Comparison of ENCODE assay signal across 1 cellular context in genomic region chr15:101113114-101114005, GRCh38.
TF ChIP-seq lines count a peak whose summit lies in the region.

No MANE protein-coding gene starts in this region.

TF ChIP-seq in IMR-90, 13 proteins besides CTCF, POLR2A, EP300 and RAD21:
- TF ChIP-seq SMC3 (IDR thresholded peaks at IDR 0.05; ENCODE audit: low read depth, low read length) (no peak), MAFK (IDR thresholded peaks at IDR 0.05; ENCODE audit: low read depth, low read length) (no peak), RCOR1 (IDR thresholded peaks at IDR 0.05; ENCODE audit: insufficient replicate concordance, low read length) (no peak), FOS (IDR thresholded peaks at IDR 0.05; ENCODE audit: low read depth, low read length) (no peak), BHLHE40 (IDR thresholded peaks at IDR 0.05; ENCODE audit: low read depth, low read length) (no peak), MAZ (IDR thresholded peaks at IDR 0.05; ENCODE audit: borderline replicate concordance, low read depth, low read length) (no peak), MXI1 (IDR thresholded peaks at IDR 0.05; ENCODE audit: borderline replicate concordance, low read depth, low read length) (no peak), ELK1 (IDR thresholded peaks at IDR 0.05; ENCODE audit: borderline replicate concordance, low read depth, low read length) (no peak), CHD1 (IDR thresholded peaks at IDR 0.05; ENCODE audit: low read depth, low read length) (no peak), USF2 (IDR thresholded peaks at IDR 0.05; ENCODE audit: low read depth, low read length) (no peak), CEBPB (IDR thresholded peaks at IDR 0.05; ENCODE audit: low read depth, low read length) (no peak), RFX5 (IDR thresholded peaks at IDR 0.05; ENCODE audit: low read depth, low read length) (no peak), NFE2L2 (IDR thresholded peaks at IDR 0.05; ENCODE audit: low read depth, low read length) (no peak)
TF ChIP-seq in IMR-90: peak in this region for 0.
